In the genomic region with DNA sequence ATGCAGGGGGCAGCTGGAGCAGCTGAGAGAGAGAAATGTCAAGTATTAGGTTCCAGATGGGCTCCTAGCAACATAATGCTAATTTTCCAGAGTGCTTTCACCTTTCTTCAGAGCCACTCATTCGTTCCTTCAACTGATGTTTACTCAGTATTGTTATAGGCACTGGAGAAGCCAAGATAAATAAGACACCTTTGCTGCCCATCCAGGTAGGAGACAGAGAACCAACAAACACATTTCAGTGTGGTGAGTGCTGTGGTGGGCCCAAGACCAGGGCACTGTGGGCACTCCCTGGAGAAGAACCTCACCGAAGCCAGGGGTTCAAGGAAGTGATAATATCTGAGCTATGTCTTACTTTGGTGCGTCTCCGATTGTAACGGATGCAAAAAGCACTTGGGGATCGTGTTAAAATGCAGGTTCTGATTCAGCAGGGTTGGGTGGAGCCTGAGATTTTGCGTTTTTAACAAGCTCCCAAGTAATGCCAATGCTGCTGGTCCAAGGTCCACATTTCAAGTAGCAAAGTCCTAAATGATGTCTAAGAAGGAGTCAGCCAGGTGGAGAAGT, we compare ENCODE assay signal across 10 cellular contexts. TPM values are rescaled to one million over a fixed set of nuclear protein-coding genes. Genes with fewer than 3 reads are reported as not detected.
DNase-seq lines count a peak whose midpoint lies in the region; ATAC-seq and TF ChIP-seq lines count a peak whose summit lies in the region.
"Had no signal": no experiment of that assay in that cellular context is flagged by ENCODE, and none has a peak within 500 bp of the region (broad histone marks: within the 10 kb centered on the region; RNA-seq: fewer than 3 reads in every experiment).

No MANE protein-coding gene starts in this region.

- DNase-seq in NCI-H2107 (lab: John Stamatoyannopoulos, UW) (peak; percentile 6), neural crest cell (ENCODE audit: low read depth, low spot score) (no peak), inferior parietal cortex (ENCODE audit: extremely low spot score) (no peak), DMS114 treated with DMSO at 0.1 percent for 48 hours (lab: John Stamatoyannopoulos, UW; ENCODE audit: unreplicated experiment) (no peak)
- peak; percentile 67 for DNase-seq in activated effector memory CD4-positive, alpha-beta T cell treated with anti-CD3 and anti-CD28 coated beads, Interleukin-2, amount 50 U/mL, for 16 hours
- DNase-seq: NCI-H146 had no signal

- no peak for TF ChIP-seq CTCF in neural crest cell (conservative IDR thresholded peaks at IDR 0.05)

- no peaks in the 10 kb centered on the region for H3K27me3 Mint-ChIP-seq in neural crest cell (ENCODE audit: low read depth)

- no peak for ATAC-seq in GM21737 (IDR thresholded peaks at IDR 0.05; ENCODE audit: unreplicated experiment)
- no peak for ATAC-seq in GM19397 (IDR thresholded peaks at IDR 0.05; ENCODE audit: unreplicated experiment)

- H3K4me3 Mint-ChIP-seq in neural crest cell = no peak overlapping the region

- H3K4me1 Mint-ChIP-seq in neural crest cell = peaks cover 4% of the 10 kb centered on the region

- no peaks in the 10 kb centered on the region for H3K36me3 Mint-ChIP-seq in neural crest cell (ENCODE audit: low read depth)

- H3K9me3 Mint-ChIP-seq in neural crest cell = no peaks in the 10 kb centered on the region

- peak overlapping the region; percentile 16; the same call in 1 of the 2 replicates for H3K4me3 ChIP-seq in GM08714 (ENCODE audit: low read length)
- H3K4me3 ChIP-seq: coronary artery had no signal

- peak overlapping the region; percentile 88 for H3K27ac Mint-ChIP-seq in neural crest cell (ENCODE audit: unreplicated experiment)

RNA-seq across cellular contexts. Expression of a gene that starts 42.0 kb away (rescaled TPM):
- 9.4 and 10.5 TPM in 2 replicates for total RNA-seq in neural crest cell

Comparison
In these comparisons a context has a peak if more than half of its experiments do, and no peak if none do; other contexts are left out.
1. DNase-seq: peak in NCI-H2107 (single experiment) and activated effector memory CD4-positive, alpha-beta T cell treated with anti-CD3 and anti-CD28 coated beads, Interleukin-2, amount 50 U/mL, for 16 hours (single experiment); none in neural crest cell (single experiment), inferior parietal cortex (single experiment) and DMS114 treated with DMSO at 0.1 percent for 48 hours (single experiment).